Comparison of ENCODE assay signal across 8 cellular contexts in genomic region chr18:53796042-53796729, GRCh38.
DNase-seq lines count a peak whose midpoint lies in the region; ATAC-seq, FAIRE-seq and TF ChIP-seq lines count a peak whose summit lies in the region.

No MANE protein-coding gene starts in this region.

- WGBS in heart left ventricle, 4 donors: 66 to 84% (median 74%) methylated on average over 1 of the region's 1 CpG

- no peak for TF ChIP-seq CTCF in heart left ventricle (IDR thresholded peaks at IDR 0.05)
- no peak for TF ChIP-seq CTCF in coronary artery (IDR thresholded peaks at IDR 0.05)
- TF ChIP-seq CTCF in kidney (IDR thresholded peaks at IDR 0.05; ENCODE audit: borderline replicate concordance, extremely low read depth, insufficient read depth): no peak

- H3K4me1 ChIP-seq in heart left ventricle (peaks cover 0 to 6% (median 0%) of the 10 kb centered on the region in 12 donors), kidney (ENCODE audit: control insufficient read depth in 1 of 2, insufficient read depth in 1 of 2, low read depth in 1 of 2, low read length in 2 of 2) (no peaks in the 10 kb centered on the region)

- no peak overlapping the region for H3K27ac ChIP-seq in heart left ventricle
- peak overlapping the region in 1 of 2 donors; percentile 26 for H3K27ac ChIP-seq in coronary artery
- no peak overlapping the region for H3K27ac ChIP-seq in kidney (ENCODE audit: low read depth in 2 of 2, low read length in 2 of 2)

- H3K9me3 ChIP-seq in heart left ventricle (peaks cover 0 to 11% (median 0%) of the 10 kb centered on the region in 12 donors), kidney (ENCODE audit: control insufficient read depth in 1 of 2, low read length in 2 of 2) (no peaks in the 10 kb centered on the region)

- H3K4me3 ChIP-seq in heart left ventricle: no peak overlapping the region
- no peak overlapping the region for H3K4me3 ChIP-seq in coronary artery
- no peak overlapping the region for H3K4me3 ChIP-seq in kidney (ENCODE audit: low read length in 2 of 2)

- no peak for FAIRE-seq in kidney (lab: Jason Lieb, UNC)

- intact Hi-C loops in heart left ventricle (cut with DNase I): no loop called here
- intact Hi-C loops in kidney (cut with DNase I): no loop called here

- H3K36me3 ChIP-seq in heart left ventricle (no peaks in the 10 kb centered on the region), kidney (ENCODE audit: control insufficient read depth in 1 of 2, insufficient read depth in 2 of 2, low read length in 2 of 2) (no peaks in the 10 kb centered on the region)

- peak; percentile 50 for DNase-seq in DMS53 treated with DMSO at 0.1 percent for 48 hours (lab: John Stamatoyannopoulos, UW; ENCODE audit: unreplicated experiment)
- peak; percentile 85 for DNase-seq in MV-4-11 (lab: John Stamatoyannopoulos, UW)
- DNase-seq in heart left ventricle: peak in 1 of 5 donors; percentile 26
- no peak for DNase-seq in coronary artery (ENCODE audit: low spot score)
- DNase-seq in kidney: no peak
- DNase-seq in NCI-H2107 (lab: John Stamatoyannopoulos, UW): no peak
- DNase-seq in RPMI8226: no peak

- no peak overlapping the region for H3K9ac ChIP-seq in kidney (ENCODE audit: low read length in 2 of 2)

- H3K27me3 ChIP-seq in heart left ventricle: no peaks in the 10 kb centered on the region

- no peak for TF ChIP-seq POLR2A in heart left ventricle (IDR thresholded peaks at IDR 0.05)

- ATAC-seq in GM21786 (IDR thresholded peaks at IDR 0.05; ENCODE audit: unreplicated experiment): peak; percentile 78
- peak; percentile 70 to 93 (median 78) for ATAC-seq in heart left ventricle

Comparison
In these comparisons a context has a peak if more than half of its experiments do, and no peak if none do; other contexts are left out.
1. DNase-seq: peak in DMS53 treated with DMSO at 0.1 percent for 48 hours (single experiment) and MV-4-11 (single experiment); none in coronary artery (single experiment), kidney (single experiment), NCI-H2107 (single experiment) and RPMI8226 (single experiment).